In the genomic region with DNA sequence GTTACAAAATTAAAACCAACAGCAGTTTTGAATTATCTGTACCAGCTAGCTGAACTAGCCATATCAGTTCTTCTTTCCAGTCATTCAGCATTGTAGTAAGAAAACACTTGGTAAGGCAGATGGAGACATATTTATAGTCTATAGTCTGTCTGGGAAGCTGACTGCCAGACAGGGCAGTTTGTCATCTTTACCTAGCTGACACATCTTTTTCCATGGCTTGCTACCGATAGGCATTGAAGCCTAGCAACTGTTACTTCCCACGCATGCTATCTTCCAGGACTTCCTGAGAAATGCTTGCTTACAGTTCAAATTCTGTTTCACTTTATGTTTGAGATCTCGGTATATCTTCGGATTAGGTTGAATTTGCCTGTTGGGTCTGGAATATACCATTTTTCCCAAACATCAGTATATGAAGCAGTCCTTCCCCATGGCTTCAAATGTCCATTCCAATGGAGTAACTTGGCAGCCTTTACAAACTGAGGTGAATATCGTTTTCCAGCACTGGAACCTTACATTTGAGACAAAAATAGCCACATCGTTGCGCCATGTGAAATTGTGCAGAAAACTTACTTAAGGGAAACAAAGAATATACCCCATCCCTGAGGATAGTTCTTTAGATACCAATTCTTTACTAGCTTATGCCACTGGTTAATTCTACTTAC, we compare ENCODE assay signal across 21 cellular contexts. TPM values are rescaled to one million over a fixed set of nuclear protein-coding genes. Genes with fewer than 3 reads are reported as not detected.
DNase-seq lines count a peak whose midpoint lies in the region; ATAC-seq and TF ChIP-seq lines count a peak whose summit lies in the region.
"Had no signal": no experiment of that assay in that cellular context is flagged by ENCODE, and none has a peak within 500 bp of the region (broad histone marks: within the 10 kb centered on the region; RNA-seq: fewer than 3 reads in every experiment).

No MANE protein-coding gene starts in this region.

- H3K9me3 Mint-ChIP-seq in activated T-cell treated with anti-CD3 and anti-CD28 coated beads, Interleukin-2, amount 50 U/mL, for 72 hours: no peaks in the 10 kb centered on the region
- no peaks in the 10 kb centered on the region for H3K9me3 Mint-ChIP-seq in nephron progenitor cell
- H3K9me3 Mint-ChIP-seq: CD4-positive, CD25-positive, alpha-beta regulatory T cell; immature natural killer cell had no signal

- no peaks in the 10 kb centered on the region for H3K27me3 ChIP-seq in HUES48 (ENCODE audit: control insufficient read depth, insufficient read depth, low read length)
- H3K27me3 ChIP-seq: right atrium auricular region had no signal

- peaks cover 59% of the 10 kb centered on the region for H3K4me1 Mint-ChIP-seq in activated T-cell treated with anti-CD3 and anti-CD28 coated beads, Interleukin-2, amount 50 U/mL, for 72 hours (ENCODE audit: low read depth)
- no peaks in the 10 kb centered on the region for H3K4me1 Mint-ChIP-seq in nephron progenitor cell

- no peak for ATAC-seq in activated T-cell treated with anti-CD3 and anti-CD28 coated beads, Interleukin-2, amount 50 U/mL, for 72 hours (replicated peaks in 1 of 2)

- in situ Hi-C loops in GM13977 (cut with MboI; ENCODE audit: low pct_unique_long_range_greater_than_20kb, low sequenced_read_pairs, unreplicated experiment): no loop called here

- H3K36me3 Mint-ChIP-seq in activated T-cell treated with anti-CD3 and anti-CD28 coated beads, Interleukin-2, amount 50 U/mL, for 72 hours (ENCODE audit: insufficient read depth in 2 of 2): peaks cover 14 to 47% of the 10 kb centered on the region in 2 donors
- H3K36me3 Mint-ChIP-seq in nephron progenitor cell (ENCODE audit: low read depth): peaks cover 64% of the 10 kb centered on the region

- no peak for DNase-seq in activated T-cell treated with anti-CD3 and anti-CD28 coated beads, Interleukin-2, amount 50 U/mL, for 72 hours
- no peak for DNase-seq in activated T-cell treated with anti-CD3 and anti-CD28 coated beads for 4 hours
- peak; percentile 67 for DNase-seq in amniotic epithelial cell (ENCODE audit: low read depth)
- DNase-seq in nephron progenitor cell: no peak
- no peak for DNase-seq in NCI-H1417 treated with DMSO at 0.1 percent for 48 hours (lab: John Stamatoyannopoulos, UW)
- no peak for DNase-seq in dedifferentiated amniotic fluid mesenchymal stem cell (ENCODE audit: extremely low spot score)
- no peak for DNase-seq in GM13977 (ENCODE audit: low spot score)
- DNase-seq: activated effector memory CD4-positive, alpha-beta T cell treated with Interleukin-2 at 50 U/mL for 16 hours; aorta; CD4-positive, CD25-positive, alpha-beta regulatory T cell; immature natural killer cell; NCI-H1417; NCI-H2171; NCI-H69; occipital lobe; SHP77; T-helper 1 cell; WERI-Rb-1 had no signal

- H3K4me3 ChIP-seq in HUES48 (ENCODE audit: low read depth, low read length): no peak overlapping the region
- H3K4me3 ChIP-seq: right atrium auricular region, thoracic aorta had no signal

- no peaks in the 10 kb centered on the region for H3K9me3 ChIP-seq in HUES48 (ENCODE audit: control insufficient read depth, insufficient read depth, low read length)
- H3K9me3 ChIP-seq: right atrium auricular region, thoracic aorta had no signal

- peaks cover 94% of the 10 kb centered on the region for H3K36me3 ChIP-seq in HUES48 (ENCODE audit: control insufficient read depth, insufficient read depth, low read length)

- no peak overlapping the region for H3K4me3 Mint-ChIP-seq in activated T-cell treated with anti-CD3 and anti-CD28 coated beads, Interleukin-2, amount 50 U/mL, for 72 hours
- no peak overlapping the region for H3K4me3 Mint-ChIP-seq in nephron progenitor cell
- H3K4me3 Mint-ChIP-seq: CD4-positive, CD25-positive, alpha-beta regulatory T cell; immature natural killer cell had no signal

- H3K4me1 ChIP-seq in HUES48 (ENCODE audit: control insufficient read depth, insufficient read depth, low read length): no peaks in the 10 kb centered on the region
- H3K4me1 ChIP-seq: right atrium auricular region had no signal

- no peak overlapping the region for H3K9ac ChIP-seq in HUES48 (ENCODE audit: low read depth, low read length)

- peak overlapping the region; percentile 26 for H3K27ac ChIP-seq in HUES48 (ENCODE audit: low read depth, low read length)
- H3K27ac ChIP-seq: right atrium auricular region, thoracic aorta, WERI-Rb-1 had no signal

- no peak for TF ChIP-seq CTCF in nephron progenitor cell (IDR thresholded peaks at IDR 0.05)
- no peak for TF ChIP-seq CTCF in GM13977 (IDR thresholded peaks at IDR 0.05; ENCODE audit: extremely low read depth, insufficient read depth, missing control alignments)

- peak overlapping the region; percentile 96 for H3K27ac Mint-ChIP-seq in activated T-cell treated with anti-CD3 and anti-CD28 coated beads, Interleukin-2, amount 50 U/mL, for 72 hours
- peak overlapping the region; percentile 46 for H3K27ac Mint-ChIP-seq in nephron progenitor cell

- H3K27me3 Mint-ChIP-seq in activated T-cell treated with anti-CD3 and anti-CD28 coated beads, Interleukin-2, amount 50 U/mL, for 72 hours (ENCODE audit: low read depth): no peaks in the 10 kb centered on the region
- H3K27me3 Mint-ChIP-seq in nephron progenitor cell (ENCODE audit: low read depth, poor library complexity): no peaks in the 10 kb centered on the region
- H3K27me3 Mint-ChIP-seq: CD4-positive, CD25-positive, alpha-beta regulatory T cell had no signal

RNA-seq across cellular contexts. Expression of a gene that starts 8.8 kb away (rescaled TPM):
- total RNA-seq in activated T-cell treated with anti-CD3 and anti-CD28 coated beads, Interleukin-2, amount 50 U/mL, for 72 hours: 100 to 1,000 TPM; 131 to 158 TPM

RNA-seq across cellular contexts. Expression of a gene that starts 8.9 kb away (rescaled TPM):
- 10 to 100 TPM; 66.2 to 66.7 TPM for total RNA-seq in activated T-cell treated with anti-CD3 and anti-CD28 coated beads, Interleukin-2, amount 50 U/mL, for 72 hours

RNA-seq across cellular contexts. Expression of a gene that starts 10.9 kb away (rescaled TPM):
- total RNA-seq in activated T-cell treated with anti-CD3 and anti-CD28 coated beads, Interleukin-2, amount 50 U/mL, for 72 hours: 10 to 100 TPM; 37.8 to 38.3 TPM

RNA-seq across cellular contexts. Expression of a gene that starts 11.2 kb away (rescaled TPM):
- total RNA-seq in activated T-cell treated with anti-CD3 and anti-CD28 coated beads, Interleukin-2, amount 50 U/mL, for 72 hours: 100 to 1,000 TPM; 100 to 111 TPM
